19 cellular contexts compared by ENCODE assay signal in genomic region chr2:66695211-66695735, GRCh38.
"Had no signal": no experiment of that assay in that cellular context is flagged by ENCODE, and none has a peak within 500 bp of the region (broad histone marks: within the 10 kb centered on the region; RNA-seq: fewer than 3 reads in every experiment).

No MANE protein-coding gene starts in this region.

- H3K27ac ChIP-seq: cardiac muscle cell, neutrophil, pancreas, right atrium auricular region had no signal

- DNase-seq: activated B cell treated with CpG ODN at 0.5 μM for 24 hours; activated CD4-positive, alpha-beta memory T cell treated with anti-CD3 and anti-CD28 coated beads for 36 hours; activated CD4-positive, alpha-beta T cell treated with anti-CD3 and anti-CD28 coated beads for 4 hours; activated CD8-positive, alpha-beta memory T cell treated with anti-CD3 and anti-CD28 coated beads, Interleukin-2, amount 10 ng/mL, durations not matched to agents 7 days and 5 days; activated naive CD4-positive, alpha-beta T cell; activated naive CD8-positive, alpha-beta T cell treated with anti-CD3 and anti-CD28 coated beads for 36 hours; amygdala; heart left ventricle; left lung; mammary epithelial cell; naive B cell; pancreas; stimulated activated naive CD8-positive, alpha-beta T cell treated with anti-CD3 and anti-CD28 coated beads, Interleukin-15, amount 100 ng/mL, for 72 hours; upper lobe of left lung had no signal

- H3K9me3 ChIP-seq: heart left ventricle, left lung, neutrophil, pancreas, right atrium auricular region, upper lobe of left lung had no signal

- H3K27me3 ChIP-seq: cardiac muscle cell, left lung, neutrophil, pancreas, right atrium auricular region, upper lobe of left lung had no signal

- H3K4me1 ChIP-seq: heart left ventricle, left lung, pancreas, right atrium auricular region, upper lobe of left lung had no signal

- H3K36me3 ChIP-seq: cardiac muscle cell, heart left ventricle, left lung, neutrophil, pancreas, right atrium auricular region, upper lobe of left lung had no signal

- H3K4me3 ChIP-seq: cardiac muscle cell, dorsolateral prefrontal cortex, heart left ventricle, left lung, pancreas, right atrium auricular region, SK-N-MC, upper lobe of left lung had no signal
